1 cellular context compared by ENCODE assay signal in the genomic region with DNA sequence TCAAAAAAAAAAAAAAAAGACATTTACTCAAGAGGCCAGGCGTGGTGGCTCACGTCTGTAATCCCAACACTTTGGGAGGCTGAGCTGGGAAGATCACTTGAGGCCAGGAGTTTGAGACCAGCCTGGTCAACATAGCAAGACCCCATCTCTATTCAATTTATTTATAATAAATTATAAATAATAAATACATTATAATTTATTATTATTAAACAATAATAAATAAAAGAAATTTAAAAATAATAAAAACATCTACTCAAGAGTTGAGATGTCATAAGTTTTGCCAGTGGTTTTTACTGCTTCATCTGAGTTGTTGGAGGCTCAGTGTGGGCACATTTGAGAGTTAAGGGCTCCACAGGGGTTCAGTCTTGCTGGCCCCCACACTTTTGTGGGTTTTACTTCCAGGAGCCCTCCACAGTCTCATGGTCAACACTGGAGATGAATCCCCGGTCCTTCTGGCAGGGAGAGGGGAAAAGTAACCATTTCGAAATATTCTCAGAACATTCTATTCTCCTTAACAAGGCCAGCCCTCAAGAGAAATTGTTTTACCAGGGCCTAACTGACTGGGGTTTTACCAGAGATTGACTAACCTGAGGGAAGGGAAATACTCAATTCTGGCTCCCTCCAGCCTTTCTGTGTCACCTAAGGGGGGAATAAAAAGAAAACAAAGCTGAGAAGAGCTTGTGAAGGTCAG.
TF ChIP-seq lines count a peak whose summit lies in the region.

No MANE protein-coding gene starts in this region.

TF ChIP-seq in K562, 482 proteins besides CTCF, POLR2A, EP300 and RAD21:
- TF ChIP-seq, protein P1, sequence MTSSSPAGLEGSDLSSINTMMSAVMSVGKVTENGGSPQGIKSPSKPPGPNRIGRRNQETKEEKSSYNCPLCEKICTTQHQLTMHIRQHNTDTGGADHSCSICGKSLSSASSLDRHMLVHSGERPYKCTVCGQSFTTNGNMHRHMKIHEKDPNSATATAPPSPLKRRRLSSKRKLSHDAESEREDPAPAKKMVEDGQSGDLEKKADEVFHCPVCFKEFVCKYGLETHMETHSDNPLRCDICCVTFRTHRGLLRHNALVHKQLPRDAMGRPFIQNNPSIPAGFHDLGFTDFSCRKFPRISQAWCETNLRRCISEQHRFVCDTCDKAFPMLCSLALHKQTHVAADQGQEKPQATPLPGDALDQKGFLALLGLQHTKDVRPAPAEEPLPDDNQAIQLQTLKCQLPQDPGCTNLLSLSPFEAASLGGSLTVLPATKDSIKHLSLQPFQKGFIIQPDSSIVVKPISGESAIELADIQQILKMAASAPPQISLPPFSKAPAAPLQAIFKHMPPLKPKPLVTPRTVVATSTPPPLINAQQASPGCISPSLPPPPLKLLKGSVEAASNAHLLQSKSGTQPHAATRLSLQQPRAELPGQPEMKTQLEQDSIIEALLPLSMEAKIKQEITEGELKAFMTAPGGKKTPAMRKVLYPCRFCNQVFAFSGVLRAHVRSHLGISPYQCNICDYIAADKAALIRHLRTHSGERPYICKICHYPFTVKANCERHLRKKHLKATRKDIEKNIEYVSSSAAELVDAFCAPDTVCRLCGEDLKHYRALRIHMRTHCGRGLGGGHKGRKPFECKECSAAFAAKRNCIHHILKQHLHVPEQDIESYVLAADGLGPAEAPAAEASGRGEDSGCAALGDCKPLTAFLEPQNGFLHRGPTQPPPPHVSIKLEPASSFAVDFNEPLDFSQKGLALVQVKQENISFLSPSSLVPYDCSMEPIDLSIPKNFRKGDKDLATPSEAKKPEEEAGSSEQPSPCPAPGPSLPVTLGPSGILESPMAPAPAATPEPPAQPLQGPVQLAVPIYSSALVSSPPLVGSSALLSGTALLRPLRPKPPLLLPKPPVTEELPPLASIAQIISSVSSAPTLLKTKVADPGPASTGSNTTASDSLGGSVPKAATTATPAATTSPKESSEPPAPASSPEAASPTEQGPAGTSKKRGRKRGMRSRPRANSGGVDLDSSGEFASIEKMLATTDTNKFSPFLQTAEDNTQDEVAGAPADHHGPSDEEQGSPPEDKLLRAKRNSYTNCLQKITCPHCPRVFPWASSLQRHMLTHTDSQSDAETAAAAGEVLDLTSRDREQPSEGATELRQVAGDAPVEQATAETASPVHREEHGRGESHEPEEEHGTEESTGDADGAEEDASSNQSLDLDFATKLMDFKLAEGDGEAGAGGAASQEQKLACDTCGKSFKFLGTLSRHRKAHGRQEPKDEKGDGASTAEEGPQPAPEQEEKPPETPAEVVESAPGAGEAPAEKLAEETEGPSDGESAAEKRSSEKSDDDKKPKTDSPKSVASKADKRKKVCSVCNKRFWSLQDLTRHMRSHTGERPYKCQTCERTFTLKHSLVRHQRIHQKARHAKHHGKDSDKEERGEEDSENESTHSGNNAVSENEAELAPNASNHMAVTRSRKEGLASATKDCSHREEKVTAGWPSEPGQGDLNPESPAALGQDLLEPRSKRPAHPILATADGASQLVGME (CRISPR knock-in tag; IDR thresholded peaks at IDR 0.05) = no peak
- TF ChIP-seq EWSR1 (IDR thresholded peaks at IDR 0.05; ENCODE audit: borderline replicate concordance, low read depth, partially characterized antibody) (no peak), ZNF668 (CRISPR knock-in tag; IDR thresholded peaks at IDR 0.05) (no peak), ZBTB7A (IDR thresholded peaks at IDR 0.05; ENCODE audit: borderline replicate concordance, control insufficient read depth, low read depth, low read length) (no peak), ZNF778 (CRISPR knock-in tag; IDR thresholded peaks at IDR 0.05) (no peak), CSDE1 (IDR thresholded peaks at IDR 0.05) (no peak), SMAD2 (IDR thresholded peaks at IDR 0.05; ENCODE audit: low read depth, low read length) (no peak), ZNF41 (CRISPR knock-in tag; conservative IDR thresholded peaks at IDR 0.05) (no peak)
- TF ChIP-seq, protein P2, sequence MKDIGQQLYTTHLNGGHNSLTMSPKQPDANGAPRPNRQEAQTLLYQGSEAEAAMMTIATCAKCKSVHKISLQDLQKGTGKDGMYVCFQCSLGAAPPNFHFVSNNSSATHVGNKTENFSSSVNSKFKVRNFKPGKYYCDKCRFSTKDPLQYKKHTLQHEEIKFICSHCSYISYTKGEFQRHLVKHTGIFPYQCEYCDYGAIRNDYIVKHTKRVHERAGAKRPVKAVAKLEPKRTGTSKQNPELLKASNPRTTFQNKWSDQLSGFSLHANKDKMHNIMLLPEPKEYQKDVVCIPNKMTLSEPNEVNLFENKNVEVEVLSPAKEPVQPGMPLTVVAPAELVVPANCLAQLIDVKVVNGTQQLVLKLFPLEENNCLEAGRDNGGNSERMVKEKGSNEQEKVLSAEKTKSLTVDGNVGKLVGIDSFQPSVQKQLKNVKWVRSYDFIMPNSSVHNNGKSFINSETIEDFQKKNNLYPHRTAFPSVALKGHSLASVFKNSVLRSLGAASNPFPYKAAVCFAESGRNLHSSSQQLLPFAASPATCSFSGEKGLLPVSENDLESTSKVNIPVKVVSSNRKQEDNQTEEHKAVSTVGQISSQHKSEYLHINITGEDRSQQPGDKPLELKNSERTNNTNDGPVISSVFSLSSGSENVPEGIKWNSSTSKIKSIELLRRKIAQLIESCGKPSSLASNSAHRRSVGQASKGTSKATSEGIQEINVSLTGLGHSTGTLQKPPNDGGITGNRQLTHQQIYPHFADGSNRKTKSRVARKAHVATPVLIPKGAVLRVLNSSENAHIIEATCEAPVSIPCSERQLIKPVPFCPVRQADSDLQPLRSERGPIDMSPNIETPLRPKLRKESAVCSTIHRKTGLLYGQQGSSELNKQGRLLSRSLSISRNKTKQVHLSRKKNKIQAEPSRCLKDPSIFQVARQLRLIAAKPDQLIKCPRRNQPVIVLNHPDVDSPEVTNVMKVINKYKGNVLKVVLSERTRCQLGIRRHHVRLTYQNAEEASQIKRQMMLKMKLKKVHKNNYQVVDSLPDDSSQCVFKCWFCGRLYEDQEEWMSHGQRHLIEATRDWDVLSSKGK (CRISPR knock-in tag; IDR thresholded peaks at IDR 0.05) = no peak
- TF ChIP-seq, protein P3, sequence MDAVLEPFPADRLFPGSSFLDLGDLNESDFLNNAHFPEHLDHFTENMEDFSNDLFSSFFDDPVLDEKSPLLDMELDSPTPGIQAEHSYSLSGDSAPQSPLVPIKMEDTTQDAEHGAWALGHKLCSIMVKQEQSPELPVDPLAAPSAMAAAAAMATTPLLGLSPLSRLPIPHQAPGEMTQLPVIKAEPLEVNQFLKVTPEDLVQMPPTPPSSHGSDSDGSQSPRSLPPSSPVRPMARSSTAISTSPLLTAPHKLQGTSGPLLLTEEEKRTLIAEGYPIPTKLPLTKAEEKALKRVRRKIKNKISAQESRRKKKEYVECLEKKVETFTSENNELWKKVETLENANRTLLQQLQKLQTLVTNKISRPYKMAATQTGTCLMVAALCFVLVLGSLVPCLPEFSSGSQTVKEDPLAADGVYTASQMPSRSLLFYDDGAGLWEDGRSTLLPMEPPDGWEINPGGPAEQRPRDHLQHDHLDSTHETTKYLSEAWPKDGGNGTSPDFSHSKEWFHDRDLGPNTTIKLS (IDR thresholded peaks at IDR 0.05; ENCODE audit: borderline replicate concordance, low read depth) = no peak
- TF ChIP-seq, protein P4, sequence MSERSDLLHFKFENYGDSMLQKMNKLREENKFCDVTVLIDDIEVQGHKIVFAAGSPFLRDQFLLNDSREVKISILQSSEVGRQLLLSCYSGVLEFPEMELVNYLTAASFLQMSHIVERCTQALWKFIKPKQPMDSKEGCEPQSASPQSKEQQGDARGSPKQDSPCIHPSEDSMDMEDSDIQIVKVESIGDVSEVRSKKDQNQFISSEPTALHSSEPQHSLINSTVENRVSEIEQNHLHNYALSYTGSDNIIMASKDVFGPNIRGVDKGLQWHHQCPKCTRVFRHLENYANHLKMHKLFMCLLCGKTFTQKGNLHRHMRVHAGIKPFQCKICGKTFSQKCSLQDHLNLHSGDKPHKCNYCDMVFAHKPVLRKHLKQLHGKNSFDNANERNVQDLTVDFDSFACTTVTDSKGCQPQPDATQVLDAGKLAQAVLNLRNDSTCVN (CRISPR knock-in tag; IDR thresholded peaks at IDR 0.05) = no peak
- TF ChIP-seq, protein P5, sequence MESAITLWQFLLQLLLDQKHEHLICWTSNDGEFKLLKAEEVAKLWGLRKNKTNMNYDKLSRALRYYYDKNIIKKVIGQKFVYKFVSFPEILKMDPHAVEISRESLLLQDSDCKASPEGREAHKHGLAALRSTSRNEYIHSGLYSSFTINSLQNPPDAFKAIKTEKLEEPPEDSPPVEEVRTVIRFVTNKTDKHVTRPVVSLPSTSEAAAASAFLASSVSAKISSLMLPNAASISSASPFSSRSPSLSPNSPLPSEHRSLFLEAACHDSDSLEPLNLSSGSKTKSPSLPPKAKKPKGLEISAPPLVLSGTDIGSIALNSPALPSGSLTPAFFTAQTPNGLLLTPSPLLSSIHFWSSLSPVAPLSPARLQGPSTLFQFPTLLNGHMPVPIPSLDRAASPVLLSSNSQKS (CRISPR knock-in tag; IDR thresholded peaks at IDR 0.05) = no peak
- TF ChIP-seq, protein P6, sequence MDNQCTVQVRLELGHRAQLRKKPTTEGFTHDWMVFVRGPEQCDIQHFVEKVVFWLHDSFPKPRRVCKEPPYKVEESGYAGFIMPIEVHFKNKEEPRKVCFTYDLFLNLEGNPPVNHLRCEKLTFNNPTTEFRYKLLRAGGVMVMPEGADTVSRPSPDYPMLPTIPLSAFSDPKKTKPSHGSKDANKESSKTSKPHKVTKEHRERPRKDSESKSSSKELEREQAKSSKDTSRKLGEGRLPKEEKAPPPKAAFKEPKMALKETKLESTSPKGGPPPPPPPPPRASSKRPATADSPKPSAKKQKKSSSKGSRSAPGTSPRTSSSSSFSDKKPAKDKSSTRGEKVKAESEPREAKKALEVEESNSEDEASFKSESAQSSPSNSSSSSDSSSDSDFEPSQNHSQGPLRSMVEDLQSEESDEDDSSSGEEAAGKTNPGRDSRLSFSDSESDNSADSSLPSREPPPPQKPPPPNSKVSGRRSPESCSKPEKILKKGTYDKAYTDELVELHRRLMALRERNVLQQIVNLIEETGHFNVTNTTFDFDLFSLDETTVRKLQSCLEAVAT (IDR thresholded peaks at IDR 0.05) = no peak
